ENCODE assay signal across 15 cellular contexts in genomic region chr18:56726906-56727305, GRCh38.
A peak's percentile ranks its signal among the peaks of the same experiment; 100 is the strongest.
DNase-seq lines count a peak whose midpoint lies in the region; ATAC-seq lines count a peak whose summit lies in the region.
"Had no signal": no experiment of that assay in that cellular context is flagged by ENCODE, and none has a peak within 500 bp of the region (broad histone marks: within the 10 kb centered on the region; RNA-seq: fewer than 3 reads in every experiment).

No MANE protein-coding gene starts in this region.

- H3K79me2 ChIP-seq in mesendoderm (ENCODE audit: control insufficient read depth, insufficient read depth, low read length): no peaks in the 10 kb centered on the region

- peaks cover 23% of the 10 kb centered on the region for H3K4me1 Mint-ChIP-seq in activated naive CD4-positive, alpha-beta T cell treated with anti-CD3 and anti-CD28 coated beads, Interleukin-2, amount 50 U/mL, for 24 hours
- H3K4me1 Mint-ChIP-seq in activated T-helper 17 cell treated with anti-CD3 and anti-CD28 coated beads, Interleukin-2, amount 50 U/mL, for 72 hours: peaks cover 26% of the 10 kb centered on the region

- H2AK5ac ChIP-seq in mesendoderm (ENCODE audit: low read length): peak overlapping the region; percentile 77

- H3K9me3 Mint-ChIP-seq in activated naive CD4-positive, alpha-beta T cell treated with anti-CD3 and anti-CD28 coated beads, Interleukin-2, amount 50 U/mL, for 24 hours: peaks cover 6% of the 10 kb centered on the region
- H3K9me3 Mint-ChIP-seq in activated T-helper 17 cell treated with anti-CD3 and anti-CD28 coated beads, Interleukin-2, amount 50 U/mL, for 72 hours: peaks cover 3% of the 10 kb centered on the region
- H3K9me3 Mint-ChIP-seq: GM23338 had no signal

- H4K5ac ChIP-seq in mesendoderm (ENCODE audit: low read length): peak overlapping the region; percentile 56

- H3K4me3 Mint-ChIP-seq in activated naive CD4-positive, alpha-beta T cell treated with anti-CD3 and anti-CD28 coated beads, Interleukin-2, amount 50 U/mL, for 24 hours: peak overlapping the region; percentile 11
- peak overlapping the region; percentile 46 for H3K4me3 Mint-ChIP-seq in activated T-helper 17 cell treated with anti-CD3 and anti-CD28 coated beads, Interleukin-2, amount 50 U/mL, for 72 hours
- H3K4me3 Mint-ChIP-seq: CD4-positive, alpha-beta memory T cell; GM23338 had no signal

- H2BK120ac ChIP-seq in mesendoderm (ENCODE audit: low read depth, low read length): no peak overlapping the region

- H3K18ac ChIP-seq in mesendoderm (ENCODE audit: low read length): peak overlapping the region; percentile 40

- no peaks in the 10 kb centered on the region for H3K79me1 ChIP-seq in mesendoderm (ENCODE audit: low read length)

- H3K4me1 ChIP-seq in mesendoderm (ENCODE audit: control insufficient read depth, low read depth, low read length): peaks cover 4% of the 10 kb centered on the region
- H3K4me1 ChIP-seq: BE2C had no signal

- no peak overlapping the region for H2BK15ac ChIP-seq in mesendoderm (replicated peaks; ENCODE audit: low read depth)

- H3K56ac ChIP-seq in mesendoderm (ENCODE audit: low read length): peak overlapping the region; percentile 73

- no peak overlapping the region for H3K4me3 ChIP-seq in mesendoderm (ENCODE audit: low read length)
- H3K4me3 ChIP-seq: GM23338 had no signal

- no peak overlapping the region for H3K4me2 ChIP-seq in mesendoderm (ENCODE audit: low read length)
- H3K4me2 ChIP-seq: GM23338 had no signal

- WGBS in mesendoderm (ENCODE audit: extremely low coverage, insufficient coverage, low lambda C conversion rate): no CpG with 5 or more reads among the region's 2 CpGs

- peak overlapping the region; percentile 68 for H3K27ac ChIP-seq in mesendoderm (ENCODE audit: low read depth, low read length)
- H3K27ac ChIP-seq: C4-2B, HL-60 had no signal

- no peak overlapping the region for H3K4ac ChIP-seq in mesendoderm (ENCODE audit: low read depth, low read length)

- H3K36me3 Mint-ChIP-seq in activated naive CD4-positive, alpha-beta T cell treated with anti-CD3 and anti-CD28 coated beads, Interleukin-2, amount 50 U/mL, for 24 hours: peaks cover 44% of the 10 kb centered on the region
- peaks cover 77% of the 10 kb centered on the region for H3K36me3 Mint-ChIP-seq in activated T-helper 17 cell treated with anti-CD3 and anti-CD28 coated beads, Interleukin-2, amount 50 U/mL, for 72 hours (ENCODE audit: low read depth)

- H3K36me3 ChIP-seq in mesendoderm (ENCODE audit: control insufficient read depth, insufficient read depth, low read length): no peaks in the 10 kb centered on the region
- H3K36me3 ChIP-seq: BE2C had no signal

- H3K27ac Mint-ChIP-seq in activated naive CD4-positive, alpha-beta T cell treated with anti-CD3 and anti-CD28 coated beads, Interleukin-2, amount 50 U/mL, for 24 hours: peak overlapping the region; percentile 2
- peak overlapping the region; percentile 83 for H3K27ac Mint-ChIP-seq in activated T-helper 17 cell treated with anti-CD3 and anti-CD28 coated beads, Interleukin-2, amount 50 U/mL, for 72 hours
- H3K27ac Mint-ChIP-seq: CD4-positive, alpha-beta memory T cell had no signal

- peak overlapping the region; percentile 91 for H2BK5ac ChIP-seq in mesendoderm (ENCODE audit: low read length)

- no peak overlapping the region for H4K8ac ChIP-seq in mesendoderm (ENCODE audit: low read depth, low read length)

- H3K27me3 ChIP-seq in mesendoderm (ENCODE audit: insufficient read depth, low read length, poor library complexity): no peaks in the 10 kb centered on the region
- H3K27me3 ChIP-seq: BE2C had no signal

- no peak overlapping the region for H3K23ac ChIP-seq in mesendoderm (ENCODE audit: low read length)

- no peak for DNase-seq in activated naive CD4-positive, alpha-beta T cell treated with Interleukin-2 at 50 U/mL for 16 hours
- DNase-seq in mesendoderm (no peak), RKO (ENCODE audit: low spot score) (no peak), NCI-H748 (lab: John Stamatoyannopoulos, UW; ENCODE audit: unreplicated experiment) (no peak)
- DNase-seq: BE2C; CD4-positive, alpha-beta memory T cell; DMS79; EL; H7 had no signal

- ATAC-seq in activated T-helper 17 cell treated with anti-CD3 and anti-CD28 coated beads, Interleukin-2, amount 50 U/mL, for 72 hours (replicated peaks): no peak
- peak; percentile 10 for ATAC-seq in esophagus mucosa
- ATAC-seq: GM23338 had no signal

- H3K9ac ChIP-seq in mesendoderm (ENCODE audit: low read length): peak overlapping the region; percentile 10

- no peaks in the 10 kb centered on the region for H3K27me3 Mint-ChIP-seq in activated naive CD4-positive, alpha-beta T cell treated with anti-CD3 and anti-CD28 coated beads, Interleukin-2, amount 50 U/mL, for 24 hours
- no peaks in the 10 kb centered on the region for H3K27me3 Mint-ChIP-seq in activated T-helper 17 cell treated with anti-CD3 and anti-CD28 coated beads, Interleukin-2, amount 50 U/mL, for 72 hours
- H3K27me3 Mint-ChIP-seq: CD4-positive, alpha-beta memory T cell had no signal
